Comparison of ENCODE assay signal across 9 cellular contexts in the genomic region with DNA sequence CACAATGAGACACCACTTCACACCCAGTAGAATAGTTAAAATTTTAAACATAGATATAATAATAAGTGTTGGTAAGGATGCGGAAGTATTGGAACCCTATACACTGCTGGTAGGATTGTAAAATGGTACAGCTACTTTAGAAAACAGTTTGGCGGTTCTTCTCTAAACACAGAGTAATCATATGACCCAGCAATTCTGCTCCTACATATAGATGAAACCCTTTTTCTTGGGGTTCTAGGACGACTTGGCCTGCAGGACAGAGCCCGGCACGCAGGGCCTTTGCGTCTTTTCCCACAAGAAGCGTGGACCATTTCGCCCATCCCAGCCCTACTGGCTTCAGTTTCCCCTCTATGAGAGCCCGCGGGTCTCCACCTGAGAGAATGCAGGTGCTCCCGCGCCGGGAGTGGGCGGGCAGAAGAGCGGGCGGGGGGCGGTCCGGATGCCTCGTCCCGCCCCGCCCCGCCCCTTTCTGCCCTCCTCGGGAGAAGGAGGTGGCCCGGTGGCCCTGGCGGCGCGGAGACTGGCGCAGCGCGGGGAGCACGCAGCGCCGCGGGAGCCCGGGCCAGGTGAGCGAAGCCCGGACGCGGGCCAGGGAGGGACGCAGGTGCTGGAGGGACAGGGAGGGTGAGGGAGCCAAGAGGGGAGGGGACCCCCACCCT. TPM values are rescaled to one million over a fixed set of nuclear protein-coding genes. Genes with fewer than 3 reads are reported as not detected.
A peak's percentile ranks its signal among the peaks of the same experiment; 100 is the strongest.
DNase-seq lines count a peak whose midpoint lies in the region; ATAC-seq and TF ChIP-seq lines count a peak whose summit lies in the region.
"Had no signal": no experiment of that assay in that cellular context is flagged by ENCODE, and none has a peak within 500 bp of the region (broad histone marks: within the 10 kb centered on the region; RNA-seq: fewer than 3 reads in every experiment).

TSS of gene SDR42E2 (plus strand) at position 508 of the 659 bp plus-strand sequence. CDS start 3,077 bp downstream, outside the sequence.

- H3K36me3 ChIP-seq in HUES64 (ENCODE audit: insufficient read depth, low read length) = no peaks in the 10 kb centered on the region
- no peaks in the 10 kb centered on the region for H3K36me3 ChIP-seq in WERI-Rb-1

- ATAC-seq in foreskin keratinocyte = peak; percentile 60
- ATAC-seq in GM19395 (IDR thresholded peaks at IDR 0.05; ENCODE audit: unreplicated experiment) = no peak
- ATAC-seq: sciatic nerve had no signal

- no peaks in the 10 kb centered on the region for H3K36me3 Mint-ChIP-seq in activated CD4-positive, alpha-beta T cell treated with anti-CD3 and anti-CD28 coated beads, Interleukin-2, amount 10 ng/mL, durations not matched to agents 24 days and 14 days (ENCODE audit: low read depth)
- no peaks in the 10 kb centered on the region for H3K36me3 Mint-ChIP-seq in mesothelial cell of epicardium

- peak within 1 kb of the TSS; percentile 15; the same call in 1 of the 2 replicates for H3K9ac ChIP-seq in HUES64 (ENCODE audit: low read depth, low read length)

- no peak within 1 kb of the TSS for H3K27ac Mint-ChIP-seq in activated CD4-positive, alpha-beta T cell treated with anti-CD3 and anti-CD28 coated beads, Interleukin-2, amount 10 ng/mL, durations not matched to agents 24 days and 14 days
- H3K27ac Mint-ChIP-seq in mesothelial cell of epicardium = no peak within 1 kb of the TSS

- H3K27me3 Mint-ChIP-seq in activated CD4-positive, alpha-beta T cell treated with anti-CD3 and anti-CD28 coated beads, Interleukin-2, amount 10 ng/mL, durations not matched to agents 24 days and 14 days = peaks cover 25% of the 10 kb centered on the region
- peaks cover 63% of the 10 kb centered on the region for H3K27me3 Mint-ChIP-seq in mesothelial cell of epicardium (ENCODE audit: low read depth)

- H3K4me3 ChIP-seq in HUES64 (ENCODE audit: low read length) = peak within 1 kb of the TSS; percentile 56
- no peak within 1 kb of the TSS for H3K4me3 ChIP-seq in WERI-Rb-1 (ENCODE audit: low read depth, low read length)

- H3K4me1 ChIP-seq in HUES64 (ENCODE audit: insufficient read depth, low read length) = no peaks in the 10 kb centered on the region
- H3K4me1 ChIP-seq in foreskin keratinocyte = no peaks in the 10 kb centered on the region

- no peak for TF ChIP-seq CTCF in foreskin keratinocyte (conservative IDR thresholded peaks at IDR 0.05)
- no peak for TF ChIP-seq CTCF in WERI-Rb-1 (IDR thresholded peaks at IDR 0.05; ENCODE audit: low read depth, low read length)
- TF ChIP-seq CTCF in mesothelial cell of epicardium (IDR thresholded peaks at IDR 0.05; ENCODE audit: unreplicated experiment) = no peak

- H3K27me3 ChIP-seq in HUES64 (ENCODE audit: insufficient read depth, low read length) = peaks cover 41% of the 10 kb centered on the region
- peaks cover 55% of the 10 kb centered on the region for H3K27me3 ChIP-seq in foreskin keratinocyte
- no peaks in the 10 kb centered on the region for H3K27me3 ChIP-seq in WERI-Rb-1 (ENCODE audit: insufficient read depth, low read depth, severe bottlenecking)

- H3K4me1 Mint-ChIP-seq in activated CD4-positive, alpha-beta T cell treated with anti-CD3 and anti-CD28 coated beads, Interleukin-2, amount 10 ng/mL, durations not matched to agents 24 days and 14 days = no peaks in the 10 kb centered on the region
- H3K4me1 Mint-ChIP-seq in mesothelial cell of epicardium = no peaks in the 10 kb centered on the region

- WGBS in HUES64 = 3% methylated on average over 39 of the region's 40 CpGs

- peak; percentile 67 for DNase-seq in activated CD4-positive, alpha-beta T cell treated with anti-CD3 and anti-CD28 coated beads, Interleukin-2, amount 10 ng/mL, durations not matched to agents 24 days and 14 days
- DNase-seq in foreskin keratinocyte = no peak
- peak; percentile 20 for DNase-seq in stimulated activated CD8-positive, alpha-beta memory T cell treated with anti-CD3 and anti-CD28 coated beads, Interleukin-12 subunit alpha, Interleukin-12 subunit beta, amount 100 ng/mL, for 4 hours (ENCODE audit: low read depth)
- no peak for DNase-seq in WERI-Rb-1
- no peak for DNase-seq in superior temporal gyrus (ENCODE audit: extremely low spot score)
- no peak for DNase-seq in mesothelial cell of epicardium (ENCODE audit: low spot score in 2 of 2, unreplicated experiment in 2 of 2)

- H3K27ac ChIP-seq in HUES64 (ENCODE audit: low read depth, low read length) (no peak within 1 kb of the TSS), foreskin keratinocyte (no peak within 1 kb of the TSS), WERI-Rb-1 (no peak within 1 kb of the TSS)

- intact Hi-C loops in activated CD4-positive, alpha-beta T cell treated with anti-CD3 and anti-CD28 coated beads, Interleukin-2, amount 10 ng/mL, durations not matched to agents 24 days and 14 days (cut with micrococcal nuclease) = no loop called here

- H3K4me3 Mint-ChIP-seq in activated CD4-positive, alpha-beta T cell treated with anti-CD3 and anti-CD28 coated beads, Interleukin-2, amount 10 ng/mL, durations not matched to agents 24 days and 14 days = no peak within 1 kb of the TSS
- no peak within 1 kb of the TSS for H3K4me3 Mint-ChIP-seq in mesothelial cell of epicardium

- H3K9me3 ChIP-seq in HUES64 (ENCODE audit: insufficient read depth, low read depth, low read length) (no peaks in the 10 kb centered on the region), WERI-Rb-1 (ENCODE audit: severe bottlenecking) (peaks cover 2% of the 10 kb centered on the region)

- peaks cover 4% of the 10 kb centered on the region for H3K9me3 Mint-ChIP-seq in activated CD4-positive, alpha-beta T cell treated with anti-CD3 and anti-CD28 coated beads, Interleukin-2, amount 10 ng/mL, durations not matched to agents 24 days and 14 days
- H3K9me3 Mint-ChIP-seq in mesothelial cell of epicardium = peaks cover 5% of the 10 kb centered on the region

RNA-seq across cellular contexts. Expression of gene SDR42E2, which starts in this region (rescaled TPM):
- polyA plus RNA-seq in HUES64 (2013, experiment 1 of 2) = not detected
- polyA plus RNA-seq in HUES64 (2013, experiment 2 of 2) = not detected
- 0.07 TPM in 1 of 2 replicates, not detected in the other for total RNA-seq in activated CD4-positive, alpha-beta T cell treated with anti-CD3 and anti-CD28 coated beads, Interleukin-2, amount 10 ng/mL, durations not matched to agents 24 days and 14 days
- total RNA-seq in foreskin keratinocyte (not detected in 2 replicates), mesothelial cell of epicardium (0.09 TPM in 2 of 3 replicates, not detected in the other)
- polyA plus RNA-seq in foreskin keratinocyte = not detected in 2 replicates
- total RNA-seq: sciatic nerve had no signal

Comparison
In these comparisons a context has a peak if more than half of its experiments do, and no peak if none do; other contexts are left out.
1. Peak in DNase-seq in activated CD4-positive, alpha-beta T cell treated with anti-CD3 and anti-CD28 coated beads, Interleukin-2, amount 10 ng/mL, durations not matched to agents 24 days and 14 days; RNA of the gene not detected or under 1 TPM.
2. Peak in ATAC-seq in foreskin keratinocyte; RNA of the gene not detected or under 1 TPM.